In genomic region chr11:65787649-65788622, GRCh38 we compare ENCODE assay signal across 10 cellular contexts. TPM values are rescaled to one million over a fixed set of nuclear protein-coding genes. Genes with fewer than 3 reads are reported as not detected.
A peak's percentile ranks its signal among the peaks of the same experiment; 100 is the strongest.
DNase-seq lines count a peak whose midpoint lies in the region; ATAC-seq, FAIRE-seq and TF ChIP-seq lines count a peak whose summit lies in the region.
"Had no signal": no experiment of that assay in that cellular context is flagged by ENCODE, and none has a peak within 500 bp of the region (broad histone marks: within the 10 kb centered on the region; RNA-seq: fewer than 3 reads in every experiment).

No MANE protein-coding gene starts in this region.

- H3K36me3 ChIP-seq in kidney (ENCODE audit: control insufficient read depth in 1 of 2, insufficient read depth in 2 of 2, low read length in 2 of 2): no peaks in the 10 kb centered on the region
- H3K36me3 ChIP-seq in thymus (ENCODE audit: control insufficient read depth, insufficient read depth): no peaks in the 10 kb centered on the region

- no peaks in the 10 kb centered on the region for H3K9me3 Mint-ChIP-seq in activated naive CD4-positive, alpha-beta T cell treated with anti-CD3 and anti-CD28 coated beads for 36 hours
- H3K9me3 Mint-ChIP-seq in WTC11: no peaks in the 10 kb centered on the region

- H3K9me3 ChIP-seq in kidney (ENCODE audit: control insufficient read depth in 1 of 2, low read length in 2 of 2) (no peaks in the 10 kb centered on the region), thymus (ENCODE audit: control insufficient read depth) (no peaks in the 10 kb centered on the region)

- H3K4me1 ChIP-seq in kidney (ENCODE audit: control insufficient read depth in 1 of 2, insufficient read depth in 1 of 2, low read depth in 1 of 2, low read length in 2 of 2) (peaks cover 7 to 40% of the 10 kb centered on the region in 2 donors), thymus (ENCODE audit: control insufficient read depth, insufficient read depth, low read length) (peaks cover 41% of the 10 kb centered on the region)

- POLR2A ChIA-PET in WTC11 (lab: Charles Lee): interaction anchor here (1.8 to 2.1 kb wide), 2 partner anchors 8 to 72 kb away, joined by 6 read pairs; partner anchors contain the start of gene MUS81

- H3K27me3 Mint-ChIP-seq in activated naive CD4-positive, alpha-beta T cell treated with anti-CD3 and anti-CD28 coated beads for 36 hours (ENCODE audit: low read depth): peaks cover 38% of the 10 kb centered on the region
- H3K27me3 Mint-ChIP-seq in WTC11 (ENCODE audit: low read depth): peaks cover 52% of the 10 kb centered on the region

- DNase-seq in activated naive CD4-positive, alpha-beta T cell treated with anti-CD3 and anti-CD28 coated beads for 36 hours: no peak
- DNase-seq in activated naive CD4-positive, alpha-beta T cell treated with anti-CD3 and anti-CD28 coated beads, Interleukin-2, amount 50 U/mL, for 16 hours: no peak
- DNase-seq in WTC11 (ENCODE audit: low spot score): peak; percentile 77
- peak; percentile 83 for DNase-seq in kidney
- no peak for DNase-seq in HCEC 1CT
- DNase-seq in amniotic stem cell (lab: John Stamatoyannopoulos, UW): no peak
- DNase-seq in SIG-M5 treated with dmso at 0.1 percent for 504 hours (lab: John Stamatoyannopoulos, UW; ENCODE audit: unreplicated experiment): no peak

- peak overlapping the region; percentile 32 to 82 for H3K9ac ChIP-seq in kidney (ENCODE audit: low read length in 2 of 2)

- peak overlapping the region; percentile 88 to 95 for H3K27ac ChIP-seq in kidney (ENCODE audit: low read depth in 2 of 2, low read length in 2 of 2)
- no peak overlapping the region for H3K27ac ChIP-seq in thymus (ENCODE audit: low read depth)

- H3K4me3 Mint-ChIP-seq in activated naive CD4-positive, alpha-beta T cell treated with anti-CD3 and anti-CD28 coated beads for 36 hours: peak overlapping the region; percentile 54
- peak overlapping the region; percentile 91 for H3K4me3 Mint-ChIP-seq in WTC11

- intact Hi-C loops in activated naive CD4-positive, alpha-beta T cell treated with anti-CD3 and anti-CD28 coated beads for 36 hours (cut with micrococcal nuclease): no loop called here
- intact Hi-C loops in kidney (cut with DNase I): no loop called here

- peak; percentile 62 for ATAC-seq in WTC11

- WGBS in thymus: 6% methylated on average over 64 of the region's 64 CpGs

- H3K27me3 ChIP-seq in thymus (ENCODE audit: control insufficient read depth, insufficient read depth): peaks cover 38% of the 10 kb centered on the region

- H3K4me1 Mint-ChIP-seq in activated naive CD4-positive, alpha-beta T cell treated with anti-CD3 and anti-CD28 coated beads for 36 hours (ENCODE audit: low read depth): peaks cover 16% of the 10 kb centered on the region
- H3K4me1 Mint-ChIP-seq in WTC11: peaks cover 53% of the 10 kb centered on the region

- peak overlapping the region; percentile 71 to 78 for H3K4me3 ChIP-seq in kidney (ENCODE audit: low read length in 2 of 2)
- H3K4me3 ChIP-seq in thymus (ENCODE audit: low read length): peak overlapping the region; percentile 37

- CTCF ChIA-PET in activated naive CD4-positive, alpha-beta T cell treated with anti-CD3 and anti-CD28 coated beads for 36 hours (lab: Charles Lee): interaction anchor here (0.6 to 1.5 kb wide), 4 partner anchors 9 to 31 kb away, joined by 3 to 4 read pairs (median 3); no protein-coding TSS in a partner anchor
- CTCF ChIA-PET in WTC11 (lab: Charles Lee): interaction anchor here (0.7 to 8.5 kb wide), 12 partner anchors 8 to 104 kb away, joined by 3 to 151 read pairs (median 4); partner anchors contain the start of genes AP5B1, FIBP, MUS81 and RNASEH2C

- no peak for TF ChIP-seq CTCF in WTC11 (IDR thresholded peaks at IDR 0.05)
- TF ChIP-seq CTCF in kidney (IDR thresholded peaks at IDR 0.05; ENCODE audit: borderline replicate concordance, extremely low read depth, insufficient read depth): no peak

- no peaks in the 10 kb centered on the region for H3K36me3 Mint-ChIP-seq in activated naive CD4-positive, alpha-beta T cell treated with anti-CD3 and anti-CD28 coated beads for 36 hours (ENCODE audit: low read depth)
- H3K36me3 Mint-ChIP-seq in WTC11: no peaks in the 10 kb centered on the region

- no peak for FAIRE-seq in kidney (lab: Jason Lieb, UNC)

- H3K27ac Mint-ChIP-seq in activated naive CD4-positive, alpha-beta T cell treated with anti-CD3 and anti-CD28 coated beads for 36 hours: no peak overlapping the region
- H3K27ac Mint-ChIP-seq in WTC11: peak overlapping the region; percentile 98

TF ChIP-seq in WTC11, 78 proteins besides CTCF, POLR2A, EP300 and RAD21:
- TF ChIP-seq ZNF317 (CRISPR knock-in tag; IDR thresholded peaks at IDR 0.05; ENCODE audit: borderline replicate concordance, low read depth): peak; percentile 68; the same call in 1 of the 2 replicates
- TF ChIP-seq FOXP1 (CRISPR knock-in tag; IDR thresholded peaks at IDR 0.05; ENCODE audit: borderline replicate concordance): no peak
- peak; percentile 73; the same call in 1 of the 2 replicates for TF ChIP-seq ZNF281 (CRISPR knock-in tag; IDR thresholded peaks at IDR 0.05)
- peak; percentile 24; the same call in 1 of the 2 replicates for TF ChIP-seq USF2 (CRISPR knock-in tag; IDR thresholded peaks at IDR 0.05)
- no peak for TF ChIP-seq TP53 (CRISPR knock-in tag; IDR thresholded peaks at IDR 0.05)
- peak; percentile 60 for TF ChIP-seq SP1 (CRISPR knock-in tag; conservative IDR thresholded peaks at IDR 0.05)
- TF ChIP-seq NR3C1 (CRISPR knock-in tag; conservative IDR thresholded peaks at IDR 0.05; ENCODE audit: low read depth): no peak
- TF ChIP-seq HMGXB4 (CRISPR knock-in tag; IDR thresholded peaks at IDR 0.05): 0 out of 2 replicates have a peak, but pooled peaks have one; percentile 4
- TF ChIP-seq NFE2L1 (CRISPR knock-in tag; IDR thresholded peaks at IDR 0.05): no peak

RNA-seq across cellular contexts. Expression of gene OVOL1, which starts 1.1 kb away (rescaled TPM):
- total RNA-seq in activated naive CD4-positive, alpha-beta T cell treated with anti-CD3 and anti-CD28 coated beads for 36 hours: not detected
- 6.8 to 7.7 TPM (median 7.7 TPM) in 3 replicates for total RNA-seq in WTC11 (2021)
- total RNA-seq in kidney: 6.6 TPM
- polyA plus RNA-seq in kidney (ENCODE audit: insufficient read depth, low read depth, low replicate concordance): 6.7 TPM
- polyA plus RNA-seq in thymus: 1.3 TPM
- total RNA-seq: skeletal muscle tissue; T-helper 1 cell treated with Interleukin-12 subunit alpha and Interleukin-12 subunit beta and Interleukin-4 antibody, amounts not matched to agents 30 ng/mL and 1 ng/mL, for 36 hours had no signal

RNA-seq across cellular contexts. Expression of gene AP5B1, which starts 7.2 kb away (rescaled TPM):
- 1 to 10 TPM; 6.2 to 6.3 TPM for total RNA-seq in activated naive CD4-positive, alpha-beta T cell treated with anti-CD3 and anti-CD28 coated beads for 36 hours
- 16.5 to 17.7 TPM (median 17.2 TPM) in 3 replicates for total RNA-seq in WTC11 (2021)
- total RNA-seq in kidney: 18.3 TPM
- polyA plus RNA-seq in kidney (ENCODE audit: insufficient read depth, low read depth, low replicate concordance): 6.3 TPM
- 7.6 TPM for polyA plus RNA-seq in thymus

RNA-seq across cellular contexts. Expression of gene SNX32, which starts 45.8 kb away (rescaled TPM):
- 1 to 10 TPM; 1.5 to 2.0 TPM for total RNA-seq in activated naive CD4-positive, alpha-beta T cell treated with anti-CD3 and anti-CD28 coated beads for 36 hours
- total RNA-seq in WTC11 (2021) (2.2 to 3.4 TPM (median 2.9 TPM) in 3 replicates), kidney (1.0 TPM)
- polyA plus RNA-seq in kidney (ENCODE audit: insufficient read depth, low read depth, low replicate concordance) (0.43 TPM), thymus (1.1 TPM)

Comparison
In these comparisons a context has a peak if more than half of its experiments do, and no peak if none do; other contexts are left out.
1. DNase-seq: peak in WTC11 (single experiment) and kidney (single experiment); none in activated naive CD4-positive, alpha-beta T cell treated with anti-CD3 and anti-CD28 coated beads for 36 hours (single experiment), activated naive CD4-positive, alpha-beta T cell treated with anti-CD3 and anti-CD28 coated beads, Interleukin-2, amount 50 U/mL, for 16 hours (single experiment), HCEC 1CT (single experiment), amniotic stem cell (single experiment) and SIG-M5 treated with dmso at 0.1 percent for 504 hours (single experiment).